Comparison of ENCODE assay signal across 2 cellular contexts in the genomic region with DNA sequence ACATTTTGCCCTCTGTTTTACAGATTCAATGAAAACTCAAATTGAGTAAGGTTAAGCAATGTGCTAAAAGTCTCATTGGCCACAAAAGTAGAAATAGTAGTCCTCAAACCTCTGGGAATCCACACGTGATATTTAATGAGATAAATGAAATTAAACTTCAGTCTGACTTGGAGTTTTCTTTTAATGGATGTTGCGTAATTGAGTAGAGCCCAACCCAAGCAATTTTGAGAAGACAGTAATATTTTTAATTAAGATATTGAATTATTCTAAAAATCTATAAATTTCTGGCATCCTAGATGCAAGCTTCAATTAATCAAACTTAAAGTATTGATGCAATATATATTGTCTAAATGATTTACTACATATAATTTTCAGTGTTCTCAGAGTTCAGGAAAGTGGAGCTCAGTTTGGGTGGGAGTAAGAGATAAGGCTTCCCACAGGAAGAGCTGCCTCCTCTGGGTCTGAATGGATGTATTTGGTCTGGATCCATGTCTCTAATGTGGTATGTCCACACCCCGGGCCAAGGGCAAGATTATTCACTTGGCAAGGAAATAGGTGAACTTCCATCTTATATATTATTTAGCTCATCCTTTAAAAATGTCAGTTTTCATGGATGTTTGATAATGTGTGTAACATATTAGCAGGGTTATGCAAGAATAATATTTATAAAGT.
TF ChIP-seq lines count a peak whose summit lies in the region.

No MANE protein-coding gene starts in this region.

TF ChIP-seq in HEK293, 187 proteins besides CTCF, POLR2A, EP300 and RAD21:
- TF ChIP-seq ZFHX2 (tag by site-specific recombination; conservative IDR thresholded peaks at IDR 0.05) (peak; percentile 47; the same call in 1 of the 2 replicates), ZNF510 (tag by site-specific recombination; IDR thresholded peaks at IDR 0.05; ENCODE audit: insufficient replicate concordance) (no peak), ZNF302 (tag by site-specific recombination; IDR thresholded peaks at IDR 0.05; ENCODE audit: low read depth) (no peak), ZNF354C (tag by site-specific recombination; IDR thresholded peaks at IDR 0.05; ENCODE audit: borderline replicate concordance, low read depth) (no peak), EGR2 (tag by site-specific recombination; IDR thresholded peaks at IDR 0.05; ENCODE audit: low read depth) (peak; percentile 72)
- TF ChIP-seq, protein P1, sequence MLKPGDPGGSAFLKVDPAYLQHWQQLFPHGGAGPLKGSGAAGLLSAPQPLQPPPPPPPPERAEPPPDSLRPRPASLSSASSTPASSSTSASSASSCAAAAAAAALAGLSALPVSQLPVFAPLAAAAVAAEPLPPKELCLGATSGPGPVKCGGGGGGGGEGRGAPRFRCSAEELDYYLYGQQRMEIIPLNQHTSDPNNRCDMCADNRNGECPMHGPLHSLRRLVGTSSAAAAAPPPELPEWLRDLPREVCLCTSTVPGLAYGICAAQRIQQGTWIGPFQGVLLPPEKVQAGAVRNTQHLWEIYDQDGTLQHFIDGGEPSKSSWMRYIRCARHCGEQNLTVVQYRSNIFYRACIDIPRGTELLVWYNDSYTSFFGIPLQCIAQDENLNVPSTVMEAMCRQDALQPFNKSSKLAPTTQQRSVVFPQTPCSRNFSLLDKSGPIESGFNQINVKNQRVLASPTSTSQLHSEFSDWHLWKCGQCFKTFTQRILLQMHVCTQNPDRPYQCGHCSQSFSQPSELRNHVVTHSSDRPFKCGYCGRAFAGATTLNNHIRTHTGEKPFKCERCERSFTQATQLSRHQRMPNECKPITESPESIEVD (tag by site-specific recombination; IDR thresholded peaks at IDR 0.05): peak; percentile 27; the same call in 1 of the 2 replicates
- TF ChIP-seq, protein P2, sequence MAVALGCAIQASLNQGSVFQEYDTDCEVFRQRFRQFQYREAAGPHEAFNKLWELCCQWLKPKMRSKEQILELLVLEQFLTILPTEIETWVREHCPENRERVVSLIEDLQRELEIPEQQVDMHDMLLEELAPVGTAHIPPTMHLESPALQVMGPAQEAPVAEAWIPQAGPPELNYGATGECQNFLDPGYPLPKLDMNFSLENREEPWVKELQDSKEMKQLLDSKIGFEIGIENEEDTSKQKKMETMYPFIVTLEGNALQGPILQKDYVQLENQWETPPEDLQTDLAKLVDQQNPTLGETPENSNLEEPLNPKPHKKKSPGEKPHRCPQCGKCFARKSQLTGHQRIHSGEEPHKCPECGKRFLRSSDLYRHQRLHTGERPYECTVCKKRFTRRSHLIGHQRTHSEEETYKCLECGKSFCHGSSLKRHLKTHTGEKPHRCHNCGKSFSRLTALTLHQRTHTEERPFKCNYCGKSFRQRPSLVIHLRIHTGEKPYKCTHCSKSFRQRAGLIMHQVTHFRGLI (tag by site-specific recombination; IDR thresholded peaks at IDR 0.05): peak; percentile 41; the same call in 1 of the 2 replicates
TF ChIP-seq in HEK293: peak in this region for 4.

TF ChIP-seq in H1, 55 proteins besides CTCF, POLR2A, EP300 and RAD21:
- TF ChIP-seq, protein P3, sequence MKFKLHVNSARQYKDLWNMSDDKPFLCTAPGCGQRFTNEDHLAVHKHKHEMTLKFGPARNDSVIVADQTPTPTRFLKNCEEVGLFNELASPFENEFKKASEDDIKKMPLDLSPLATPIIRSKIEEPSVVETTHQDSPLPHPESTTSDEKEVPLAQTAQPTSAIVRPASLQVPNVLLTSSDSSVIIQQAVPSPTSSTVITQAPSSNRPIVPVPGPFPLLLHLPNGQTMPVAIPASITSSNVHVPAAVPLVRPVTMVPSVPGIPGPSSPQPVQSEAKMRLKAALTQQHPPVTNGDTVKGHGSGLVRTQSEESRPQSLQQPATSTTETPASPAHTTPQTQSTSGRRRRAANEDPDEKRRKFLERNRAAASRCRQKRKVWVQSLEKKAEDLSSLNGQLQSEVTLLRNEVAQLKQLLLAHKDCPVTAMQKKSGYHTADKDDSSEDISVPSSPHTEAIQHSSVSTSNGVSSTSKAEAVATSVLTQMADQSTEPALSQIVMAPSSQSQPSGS (IDR thresholded peaks at IDR 0.05; ENCODE audit: low read length): no peak
- TF ChIP-seq CEBPB (IDR thresholded peaks at IDR 0.05; ENCODE audit: low read depth, low read length): peak; percentile 14; the same call in 1 of the 2 replicates
